In the genomic region with DNA sequence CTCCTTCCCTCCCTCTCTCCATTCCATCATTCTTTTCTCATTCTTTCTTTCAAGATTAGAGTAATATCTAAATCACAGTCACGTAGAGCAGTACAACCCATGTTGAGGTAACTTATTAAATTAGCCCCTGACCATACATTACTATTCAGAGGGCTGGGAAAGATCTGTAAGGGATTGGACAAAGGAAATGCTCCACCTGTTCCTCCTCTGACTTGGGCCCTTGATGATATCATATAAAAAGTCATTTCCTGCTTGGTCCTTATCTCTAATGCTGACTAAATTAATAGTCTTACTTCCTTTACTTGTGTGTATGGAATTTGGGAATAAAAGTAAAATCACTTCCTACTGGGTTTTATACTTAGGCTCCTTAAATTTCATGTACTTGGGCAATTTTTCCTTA, we compare ENCODE assay signal across 23 cellular contexts. TPM values are rescaled to one million over a fixed set of nuclear protein-coding genes. Genes with fewer than 3 reads are reported as not detected.
A peak's percentile ranks its signal among the peaks of the same experiment; 100 is the strongest.
DNase-seq lines count a peak whose midpoint lies in the region; ATAC-seq, FAIRE-seq and TF ChIP-seq lines count a peak whose summit lies in the region.
"Had no signal": no experiment of that assay in that cellular context is flagged by ENCODE, and none has a peak within 500 bp of the region (broad histone marks: within the 10 kb centered on the region; RNA-seq: fewer than 3 reads in every experiment).

No MANE protein-coding gene starts in this region.

- H3K14ac ChIP-seq in IMR-90 (replicated peaks; ENCODE audit: low read depth, low read length): no peak overlapping the region

- TF ChIP-seq POLR2A in heart left ventricle (IDR thresholded peaks at IDR 0.05) (no peak), IMR-90 (IDR thresholded peaks at IDR 0.05; ENCODE audit: low read depth, low read length) (no peak), stomach (IDR thresholded peaks at IDR 0.05) (no peak), GM12891 (IDR thresholded peaks at IDR 0.05; ENCODE audit: low read depth, low read length) (no peak)

- H3K4me3 ChIP-seq in heart left ventricle: no peak overlapping the region
- H3K4me3 ChIP-seq in right atrium auricular region: no peak overlapping the region
- no peak overlapping the region for H3K4me3 ChIP-seq in IMR-90 (ENCODE audit: insufficient read depth, low read depth, low read length)
- no peak overlapping the region for H3K4me3 ChIP-seq in fibroblast of pulmonary artery (replicated peaks; ENCODE audit: low read depth, low read length)
- no peak overlapping the region for H3K4me3 ChIP-seq in stomach

- no peak overlapping the region for H2BK120ac ChIP-seq in IMR-90 (ENCODE audit: low read depth, low read length)

- peaks cover 15% of the 10 kb centered on the region for H3K9me1 ChIP-seq in IMR-90 (ENCODE audit: insufficient read depth, low read length)

- TF ChIP-seq RAD21 in IMR-90 (IDR thresholded peaks at IDR 0.05; ENCODE audit: low read length): no peak

- no peak overlapping the region for H2BK5ac ChIP-seq in IMR-90 (ENCODE audit: low read depth, low read length, poor library complexity, severe bottlenecking)

- H2AFZ ChIP-seq in IMR-90 (replicated peaks; ENCODE audit: low read length, poor library complexity): no peak overlapping the region

- H2AK9ac ChIP-seq in IMR-90 (replicated peaks; ENCODE audit: low read depth, low read length, poor library complexity): no peak overlapping the region

- H3K23ac ChIP-seq in IMR-90 (ENCODE audit: low read depth, low read length): no peak overlapping the region

- no peak overlapping the region for H4K91ac ChIP-seq in IMR-90 (ENCODE audit: insufficient read depth, low read depth, low read length)

- H3K4me1 ChIP-seq in heart left ventricle (peaks cover 0 to 13% (median 0%) of the 10 kb centered on the region in 12 donors), right atrium auricular region (no peaks in the 10 kb centered on the region), IMR-90 (ENCODE audit: control insufficient read depth, insufficient read depth, low read length) (peaks cover 3% of the 10 kb centered on the region), stomach (peaks cover 0 to 13% (median 0%) of the 10 kb centered on the region in 4 donors)
- H3K4me1 ChIP-seq: BE2C had no signal

- peak overlapping the region in 10 of 12 donors; percentile 3 to 37 (median 8) for H3K27ac ChIP-seq in heart left ventricle
- H3K27ac ChIP-seq in right atrium auricular region: no peak overlapping the region
- H3K27ac ChIP-seq in IMR-90 (ENCODE audit: insufficient read depth, low read length): no peak overlapping the region
- H3K27ac ChIP-seq in stomach: peak overlapping the region in 3 of 5 donors; percentile 37 to 60 (median 42)

- no peak overlapping the region for H3K4me2 ChIP-seq in IMR-90 (ENCODE audit: low read depth, low read length)
- H3K4me2 ChIP-seq: SK-N-SH had no signal

- 54 to 74% (median 57%) methylated on average over 1 of the region's 1 CpG for WGBS in heart left ventricle, 4 donors
- no CpG with 5 or more reads among the region's 1 CpG for WGBS in IMR-90 (ENCODE audit: extremely low coverage in 2 of 2, insufficient read length in 1 of 2), 2 experiments
- 23 to 67% (median 54%) methylated on average over 1 of the region's 1 CpG for WGBS in stomach, 5 donors

- H3K79me1 ChIP-seq in IMR-90 (ENCODE audit: low read depth in 1 of 2, low read length in 2 of 2): peaks cover 3 to 34% of the 10 kb centered on the region in 2 experiments; a peak in 3 of 4 replicates

- dilution Hi-C loops in IMR-90 (cut with HindIII; ENCODE audit: low sequenced_read_pairs, unreplicated experiment): no loop called here

- FAIRE-seq in GM12891 (lab: Jason Lieb, UNC): no peak
- FAIRE-seq: G401.6 had no signal

- intact Hi-C loops in heart left ventricle (cut with DNase I) (loop anchor here in 1 of 10 donors (5.0 kb wide), 1 partner anchor 36 kb away; no protein-coding TSS in a partner anchor), IMR-90 (cut with micrococcal nuclease) (no loop called here), stomach (cut with DNase I; ENCODE audit: low total_unique reads) (no loop called here)

- TF ChIP-seq CTCF in heart left ventricle (IDR thresholded peaks at IDR 0.05) (no peak), right atrium auricular region (IDR thresholded peaks at IDR 0.05) (no peak), IMR-90 (conservative IDR thresholded peaks at IDR 0.05; ENCODE audit: low read depth, low read length) (no peak), fibroblast of pulmonary artery (IDR thresholded peaks at IDR 0.05; ENCODE audit: low read length, missing control alignments) (no peak), stomach (IDR thresholded peaks at IDR 0.05) (no peak)

- POLR2A ChIA-PET in IMR-90 (lab: Charles Lee; ENCODE audit: unreplicated experiment): no interaction called here

- no peak overlapping the region for H2BK15ac ChIP-seq in IMR-90 (ENCODE audit: low read depth, low read length)

- ATAC-seq in heart left ventricle: peak; percentile 51 to 92 (median 68)
- ATAC-seq in IMR-90 (ENCODE audit: low read depth): no peak
- no peak for ATAC-seq in GM19452 (IDR thresholded peaks at IDR 0.05; ENCODE audit: unreplicated experiment)

- no peak overlapping the region for H2BK20ac ChIP-seq in IMR-90 (ENCODE audit: low read depth, low read length)

- no peak overlapping the region for H4K5ac ChIP-seq in IMR-90 (ENCODE audit: low read depth, low read length)

- no peak overlapping the region for H2AK5ac ChIP-seq in IMR-90 (ENCODE audit: low read depth, low read length)

- H3K9ac ChIP-seq in IMR-90 (ENCODE audit: low read depth, low read length): no peak overlapping the region
- H3K9ac ChIP-seq: SK-N-SH had no signal

- in situ Hi-C loops in IMR-90 (cut with MboI; ENCODE audit: low sequenced_read_pairs): no loop called here

- H3K36me3 ChIP-seq in heart left ventricle (no peaks in the 10 kb centered on the region), right atrium auricular region (no peaks in the 10 kb centered on the region), IMR-90 (ENCODE audit: control insufficient read depth, insufficient read depth, low read length) (peaks cover 4% of the 10 kb centered on the region; the same call in 1 of the 2 replicates), stomach (no peaks in the 10 kb centered on the region)
- H3K36me3 ChIP-seq: BE2C had no signal

- H3K18ac ChIP-seq in IMR-90 (ENCODE audit: low read depth, low read length): no peak overlapping the region

- peaks cover 0 to 5% (median 0%) of the 10 kb centered on the region in 12 donors for H3K9me3 ChIP-seq in heart left ventricle
- H3K9me3 ChIP-seq in right atrium auricular region: no peaks in the 10 kb centered on the region
- H3K9me3 ChIP-seq in IMR-90 (ENCODE audit: control insufficient read depth, insufficient read depth, low read length): no peaks in the 10 kb centered on the region
- no peaks in the 10 kb centered on the region for H3K9me3 ChIP-seq in stomach
- H3K9me3 ChIP-seq: BE2C, SK-N-SH had no signal

- no TSS peak for BruUV-seq in IMR-90 (replicated peaks; lab: Mats Ljungman, UMichigan)

- CTCF ChIA-PET in IMR-90 (lab: Yijun Ruan, JAX): no interaction called here

- H3K56ac ChIP-seq in IMR-90 (ENCODE audit: extremely low read depth, insufficient read depth, low read length): no peak overlapping the region

- peaks cover 5% of the 10 kb centered on the region; the same call in 1 of the 2 replicates for H4K20me1 ChIP-seq in IMR-90 (ENCODE audit: insufficient read depth, low read length)

- no peak overlapping the region; a peak in 1 of 4 replicates for H4K8ac ChIP-seq in IMR-90 (ENCODE audit: low read depth in 2 of 2, low read length in 2 of 2)

- no peak for TF ChIP-seq EP300 in stomach (IDR thresholded peaks at IDR 0.05)

- H3K27me3 ChIP-seq in heart left ventricle: no peaks in the 10 kb centered on the region
- no peaks in the 10 kb centered on the region for H3K27me3 ChIP-seq in right atrium auricular region
- H3K27me3 ChIP-seq in IMR-90 (ENCODE audit: control insufficient read depth, insufficient read depth, low read length): no peaks in the 10 kb centered on the region
- no peaks in the 10 kb centered on the region for H3K27me3 ChIP-seq in stomach
- H3K27me3 ChIP-seq: BE2C had no signal

- DNase-seq in heart left ventricle (no peak), right atrium auricular region (ENCODE audit: low spot score) (no peak), IMR-90 (peak; percentile 51), fibroblast of pulmonary artery (ENCODE audit: low read depth) (peak; percentile 29), stomach (no peak), GM12891 (ENCODE audit: insufficient read length, low spot score) (no peak), NCI-H510A (lab: John Stamatoyannopoulos, UW) (no peak)
- DNase-seq: 8988T; BE2C; CD4-positive, CD25-positive, alpha-beta regulatory T cell; DMS79 treated with DMSO at 0.1 percent for 48 hours; H7; HFFc6; NCI-H1436; NCI-H1930; NCI-H2171 treated with DMSO at 0.1 percent for 48 hours; NCI-H446 treated with DMSO at 0.1 percent for 48 hours; NCI-H748 treated with DMSO at 0.1 percent for 48 hours; NK-92 treated with Interleukin-12 subunit alpha and Interleukin-12 subunit beta, amount 100 ng/mL, for 24 hours; SHP77; SK-N-SH had no signal

- H3K4ac ChIP-seq in IMR-90 (ENCODE audit: low read depth, low read length): no peak overlapping the region; the same call in 1 of the 2 replicates

TF ChIP-seq in IMR-90, 13 proteins besides CTCF, POLR2A, EP300 and RAD21 (continues in another document):
- TF ChIP-seq SMC3 (IDR thresholded peaks at IDR 0.05; ENCODE audit: low read depth, low read length): no peak
- no peak for TF ChIP-seq MAFK (IDR thresholded peaks at IDR 0.05; ENCODE audit: low read depth, low read length)
- TF ChIP-seq FOS (IDR thresholded peaks at IDR 0.05; ENCODE audit: low read depth, low read length): no peak
- TF ChIP-seq RFX5 (IDR thresholded peaks at IDR 0.05; ENCODE audit: low read depth, low read length): no peak
- no peak for TF ChIP-seq MXI1 (IDR thresholded peaks at IDR 0.05; ENCODE audit: borderline replicate concordance, low read depth, low read length)

TF ChIP-seq in GM12891, 5 proteins besides CTCF, POLR2A, EP300 and RAD21:
- TF ChIP-seq POU2F2 (IDR thresholded peaks at IDR 0.05; ENCODE audit: low read depth, low read length) (no peak), PAX5 (IDR thresholded peaks at IDR 0.05; ENCODE audit: insufficient read depth, low read length, severe bottlenecking) (no peak), SPI1 (IDR thresholded peaks at IDR 0.05; ENCODE audit: low read depth, low read length) (no peak), TAF1 (IDR thresholded peaks at IDR 0.05; ENCODE audit: low read depth, low read length) (no peak)

RNA-seq across cellular contexts. Expression of a gene that starts 40.8 kb away (rescaled TPM):
- 10 to 100 TPM; 18.8 to 39.6 (median 23.4) TPM for total RNA-seq in heart left ventricle
- polyA plus RNA-seq in heart left ventricle: 10 to 100 TPM in 1 of 2 donors, 1 to 10 TPM in 1; 4.1 to 16.7 TPM
- total RNA-seq in right atrium auricular region: 10 to 100 TPM; 15.8 to 22.2 TPM
- 50.0 and 67.8 TPM in 2 replicates for total RNA-seq in IMR-90 (2012; rRNA removed)
- polyA plus RNA-seq in IMR-90 (2012; rRNA removed): 31.2 and 40.1 TPM in 2 replicates
- 33.9 and 66.4 TPM in 2 replicates for polyA plus RNA-seq in IMR-90 (2012; cell fraction: cytosol; rRNA removed)
- polyA plus RNA-seq in IMR-90 (2012; cell fraction: nucleus; rRNA removed; ENCODE audit: low replicate concordance): 17.8 and 42.7 TPM in 2 replicates
- 10 to 100 TPM; 23.9 to 77.9 (median 40.4) TPM for total RNA-seq in stomach
- polyA plus RNA-seq in stomach: 10 to 100 TPM in 2 of 3 donors, 1 to 10 TPM in 1; 4.4 to 14.2 (median 12.5) TPM
- polyA plus RNA-seq in GM12891 (2012; ENCODE audit: low read depth, missing spikeins): 0.33 TPM

Comparison
In these comparisons a context has a peak if more than half of its experiments do, and no peak if none do; other contexts are left out.
1. H3K27ac ChIP-seq: peak in heart left ventricle (10 of 12) and stomach (3 of 5); none in right atrium auricular region (0 of 2) and IMR-90 (single experiment).
2. ATAC-seq: peak in heart left ventricle (4 of 4); none in IMR-90 (single experiment) and GM19452 (single experiment).
3. DNase-seq: peak in IMR-90 (single experiment) and fibroblast of pulmonary artery (single experiment); none in heart left ventricle (0 of 5), right atrium auricular region (single experiment), stomach (single experiment), GM12891 (single experiment) and NCI-H510A (single experiment).